8 cellular contexts compared by ENCODE assay signal in the genomic region with DNA sequence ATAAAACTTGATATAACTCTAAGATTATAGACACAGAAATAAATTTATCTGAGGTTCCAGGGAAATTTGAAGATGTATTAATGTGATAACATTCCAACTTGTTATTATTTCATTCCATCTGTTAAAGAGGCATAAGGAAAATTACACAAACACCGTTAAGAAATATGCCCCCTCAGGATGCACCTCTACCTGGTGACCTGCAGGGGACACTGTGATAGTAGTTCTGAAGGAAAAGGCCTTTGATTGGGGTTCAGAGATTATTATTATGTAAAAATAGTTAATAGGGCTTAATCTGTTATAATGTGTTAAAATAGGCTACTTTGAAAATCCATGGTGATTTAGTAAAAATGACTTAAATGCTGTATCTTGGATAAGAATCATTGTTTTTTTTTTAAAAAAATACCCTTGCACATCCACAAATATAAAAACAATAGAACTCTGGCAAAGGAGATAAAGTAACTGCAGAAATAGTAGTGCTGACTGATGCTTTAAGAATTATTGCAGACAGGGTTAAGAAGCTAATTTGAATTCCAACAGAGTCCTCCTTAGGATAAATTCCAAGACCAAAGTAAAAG. TPM values are rescaled to one million over a fixed set of nuclear protein-coding genes. Genes with fewer than 3 reads are reported as not detected.
A peak's percentile ranks its signal among the peaks of the same experiment; 100 is the strongest.
DNase-seq lines count a peak whose midpoint lies in the region; ATAC-seq and TF ChIP-seq lines count a peak whose summit lies in the region.

No MANE protein-coding gene starts in this region.

- no peak overlapping the region for H2BK5ac ChIP-seq in mesendoderm (ENCODE audit: low read length)

- intact Hi-C loops in activated CD4-positive, alpha-beta T cell treated with anti-CD3 and anti-CD28 coated beads, Interleukin-2, amount 10 ng/mL, durations not matched to agents 24 days and 14 days (cut with micrococcal nuclease) = loop anchor here (1.0 kb wide), 1 partner anchor 149 kb away; no protein-coding TSS in a partner anchor
- intact Hi-C loops in MCF 10A (cut with micrococcal nuclease) = loop anchor here (1.0 kb wide), 1 partner anchor 149 kb away; no protein-coding TSS in a partner anchor
- intact Hi-C loops in ovary (cut with DNase I) = no loop called here

- no peak overlapping the region for H2AK5ac ChIP-seq in mesendoderm (ENCODE audit: low read length)

- peak; percentile 71 for DNase-seq in activated CD4-positive, alpha-beta T cell treated with anti-CD3 and anti-CD28 coated beads, Interleukin-2, amount 10 ng/mL, durations not matched to agents 24 days and 14 days
- no peak for DNase-seq in activated CD4-positive, alpha-beta T cell treated with anti-CD3 and anti-CD28 coated beads, Interleukin-2, amount 50 U/mL, for 1 hour
- DNase-seq in MCF 10A (ENCODE audit: unreplicated experiment) (peak; percentile 55), mesendoderm (peak; percentile 36), ovary (no peak)
- DNase-seq in stimulated activated CD4-positive, alpha-beta T cell treated with anti-CD3 and anti-CD28 coated beads, Interleukin-1b, Interleukin-23, amount 100 ng/mL, for 48 hours = no peak

- H4K5ac ChIP-seq in mesendoderm (ENCODE audit: low read length) = no peak overlapping the region

- CTCF ChIA-PET in MCF 10A (lab: Yijun Ruan, JAX) = interaction anchor here (0.7 to 3.8 kb wide), 10 partner anchors 8 to 556 kb away, joined by 3 to 49 read pairs (median 4); no protein-coding TSS in a partner anchor

- H3K27me3 ChIP-seq in mesendoderm (ENCODE audit: insufficient read depth, low read length, poor library complexity) (no peaks in the 10 kb centered on the region), ovary (no peaks in the 10 kb centered on the region)

- H3K56ac ChIP-seq in mesendoderm (ENCODE audit: low read length) = no peak overlapping the region

- H2BK15ac ChIP-seq in mesendoderm (replicated peaks; ENCODE audit: low read depth) = no peak overlapping the region

- no peaks in the 10 kb centered on the region for H3K9me3 Mint-ChIP-seq in activated CD4-positive, alpha-beta T cell treated with anti-CD3 and anti-CD28 coated beads, Interleukin-2, amount 10 ng/mL, durations not matched to agents 24 days and 14 days
- no peaks in the 10 kb centered on the region for H3K9me3 Mint-ChIP-seq in MCF 10A (ENCODE audit: unreplicated experiment)

- H3K27ac ChIP-seq in mesendoderm (ENCODE audit: low read depth, low read length) (no peak overlapping the region), ovary (no peak overlapping the region)

- no peaks in the 10 kb centered on the region for H3K9me3 ChIP-seq in ovary

- TF ChIP-seq POLR2A in ovary (IDR thresholded peaks at IDR 0.05) = no peak

- H2BK120ac ChIP-seq in mesendoderm (ENCODE audit: low read depth, low read length) = no peak overlapping the region

- H3K27me3 Mint-ChIP-seq in activated CD4-positive, alpha-beta T cell treated with anti-CD3 and anti-CD28 coated beads, Interleukin-2, amount 10 ng/mL, durations not matched to agents 24 days and 14 days = peaks cover 3% of the 10 kb centered on the region
- H3K27me3 Mint-ChIP-seq in MCF 10A (ENCODE audit: insufficient read depth, unreplicated experiment) = no peaks in the 10 kb centered on the region

- no peak overlapping the region for H3K23ac ChIP-seq in mesendoderm (ENCODE audit: low read length)

- TF ChIP-seq CTCF in LNCAP (IDR thresholded peaks at IDR 0.05) = peak; percentile 91
- peak; percentile 74 for TF ChIP-seq CTCF in MCF 10A (IDR thresholded peaks at IDR 0.05; ENCODE audit: unreplicated experiment)
- no peak for TF ChIP-seq CTCF in ovary (IDR thresholded peaks at IDR 0.05)

- H3K36me3 ChIP-seq in mesendoderm (ENCODE audit: control insufficient read depth, insufficient read depth, low read length) (no peaks in the 10 kb centered on the region), ovary (no peaks in the 10 kb centered on the region)

- ATAC-seq in GM21528 (IDR thresholded peaks at IDR 0.05; ENCODE audit: low FRiP score, unreplicated experiment) = peak; percentile 80

- peaks cover 3% of the 10 kb centered on the region for H3K4me1 Mint-ChIP-seq in activated CD4-positive, alpha-beta T cell treated with anti-CD3 and anti-CD28 coated beads, Interleukin-2, amount 10 ng/mL, durations not matched to agents 24 days and 14 days
- H3K4me1 Mint-ChIP-seq in MCF 10A (ENCODE audit: insufficient read depth, unreplicated experiment) = no peaks in the 10 kb centered on the region

- POLR2A ChIA-PET in MCF 10A (lab: Yijun Ruan, JAX) = interaction anchor here (0.5 to 0.7 kb wide), 2 partner anchors 91 to 177 kb away, joined by 3 read pairs; no protein-coding TSS in a partner anchor

- H3K4me3 ChIP-seq in mesendoderm (ENCODE audit: low read length) (no peak overlapping the region), ovary (no peak overlapping the region)

- H3K79me1 ChIP-seq in mesendoderm (ENCODE audit: low read length) = no peaks in the 10 kb centered on the region

- no peak overlapping the region for H3K4me2 ChIP-seq in mesendoderm (ENCODE audit: low read length)

- TF ChIP-seq EP300 in ovary (IDR thresholded peaks at IDR 0.05) = no peak

- H3K36me3 Mint-ChIP-seq in activated CD4-positive, alpha-beta T cell treated with anti-CD3 and anti-CD28 coated beads, Interleukin-2, amount 10 ng/mL, durations not matched to agents 24 days and 14 days (ENCODE audit: low read depth) = no peaks in the 10 kb centered on the region
- no peaks in the 10 kb centered on the region for H3K36me3 Mint-ChIP-seq in MCF 10A (ENCODE audit: insufficient read depth, unreplicated experiment)

- no peak overlapping the region for H3K4ac ChIP-seq in mesendoderm (ENCODE audit: low read depth, low read length)

- no peak overlapping the region for H3K9ac ChIP-seq in mesendoderm (ENCODE audit: low read length)

- no peak overlapping the region for H3K4me3 Mint-ChIP-seq in activated CD4-positive, alpha-beta T cell treated with anti-CD3 and anti-CD28 coated beads, Interleukin-2, amount 10 ng/mL, durations not matched to agents 24 days and 14 days
- no peak overlapping the region for H3K4me3 Mint-ChIP-seq in MCF 10A (ENCODE audit: unreplicated experiment)

- no peaks in the 10 kb centered on the region for H3K4me1 ChIP-seq in mesendoderm (ENCODE audit: control insufficient read depth, low read depth, low read length)
- no peaks in the 10 kb centered on the region for H3K4me1 ChIP-seq in ovary (ENCODE audit: insufficient read depth)

- no CpG with 5 or more reads among the region's 1 CpG for WGBS in mesendoderm (ENCODE audit: extremely low coverage, insufficient coverage, low lambda C conversion rate)
- 1 to 3% (median 1%) methylated on average over 1 of the region's 1 CpG for WGBS in ovary, 3 donors

- no peaks in the 10 kb centered on the region for H3K79me2 ChIP-seq in mesendoderm (ENCODE audit: control insufficient read depth, insufficient read depth, low read length)

- H3K18ac ChIP-seq in mesendoderm (ENCODE audit: low read length) = no peak overlapping the region

- H3K27ac Mint-ChIP-seq in activated CD4-positive, alpha-beta T cell treated with anti-CD3 and anti-CD28 coated beads, Interleukin-2, amount 10 ng/mL, durations not matched to agents 24 days and 14 days = no peak overlapping the region
- H3K27ac Mint-ChIP-seq in MCF 10A (ENCODE audit: low read depth, unreplicated experiment) = no peak overlapping the region

- no peak overlapping the region for H4K8ac ChIP-seq in mesendoderm (ENCODE audit: low read depth, low read length)

- BruUV-seq in MCF 10A (replicated peaks; lab: Mats Ljungman, UMichigan) = no TSS peak

RNA-seq across cellular contexts. Expression of a gene that starts 6.1 kb away (rescaled TPM):
- 10.4 and 12.0 TPM in 2 replicates for total RNA-seq in activated CD4-positive, alpha-beta T cell treated with anti-CD3 and anti-CD28 coated beads, Interleukin-2, amount 10 ng/mL, durations not matched to agents 24 days and 14 days
- total RNA-seq in MCF 10A (2022) (5.7 and 7.3 TPM in 2 replicates), ovary (10 to 100 TPM; 14.5 to 43.1 (median 33.8) TPM)
- 13.9 TPM for polyA plus RNA-seq in mesendoderm (2013, experiment 1 of 2)
- 12.9 TPM for polyA plus RNA-seq in mesendoderm (2013, experiment 2 of 2)
- 10 to 100 TPM; 23.5 to 25.7 TPM for polyA plus RNA-seq in ovary

RNA-seq across cellular contexts. Expression of a gene that starts 35.1 kb away (rescaled TPM):
- 83.9 and 86.6 TPM in 2 replicates for total RNA-seq in activated CD4-positive, alpha-beta T cell treated with anti-CD3 and anti-CD28 coated beads, Interleukin-2, amount 10 ng/mL, durations not matched to agents 24 days and 14 days
- 93.0 and 106 TPM in 2 replicates for total RNA-seq in MCF 10A (2022)
- 218 TPM for polyA plus RNA-seq in mesendoderm (2013, experiment 1 of 2)
- polyA plus RNA-seq in mesendoderm (2013, experiment 2 of 2) = 211 TPM
- total RNA-seq in ovary = 10 to 100 TPM; 13.0 to 47.5 (median 35.7) TPM
- polyA plus RNA-seq in ovary = 10 to 100 TPM; 18.5 to 46.5 TPM

RNA-seq across cellular contexts. Expression of a gene that starts 35.3 kb away (rescaled TPM):
- total RNA-seq in activated CD4-positive, alpha-beta T cell treated with anti-CD3 and anti-CD28 coated beads, Interleukin-2, amount 10 ng/mL, durations not matched to agents 24 days and 14 days = 9.1 and 11.4 TPM in 2 replicates
- total RNA-seq in MCF 10A (2022) (12.8 and 14.4 TPM in 2 replicates), ovary (10 to 100 TPM; 17.2 to 30.8 (median 22.7) TPM)
- polyA plus RNA-seq in mesendoderm (2013, experiment 1 of 2) = 7.2 TPM
- 7.4 TPM for polyA plus RNA-seq in mesendoderm (2013, experiment 2 of 2)
- 10 to 100 TPM; 15.5 to 19.1 TPM for polyA plus RNA-seq in ovary

RNA-seq across cellular contexts. Expression of a gene that starts 44.9 kb away (rescaled TPM):
- total RNA-seq in activated CD4-positive, alpha-beta T cell treated with anti-CD3 and anti-CD28 coated beads, Interleukin-2, amount 10 ng/mL, durations not matched to agents 24 days and 14 days = 3.6 and 3.7 TPM in 2 replicates
- total RNA-seq in MCF 10A (2022) (0.30 and 0.56 TPM in 2 replicates), ovary (10 to 100 TPM in 6 of 7 donors, 1 to 10 TPM in 1; 9.0 to 23.1 (median 14.9) TPM)
- polyA plus RNA-seq in mesendoderm (2013, experiment 1 of 2) = 1.2 TPM
- 1.2 TPM for polyA plus RNA-seq in mesendoderm (2013, experiment 2 of 2)
- 10 to 100 TPM; 13.6 to 23.2 TPM for polyA plus RNA-seq in ovary

Comparison
In these comparisons a context has a peak if more than half of its experiments do, and no peak if none do; other contexts are left out.
1. DNase-seq: peak in activated CD4-positive, alpha-beta T cell treated with anti-CD3 and anti-CD28 coated beads, Interleukin-2, amount 10 ng/mL, durations not matched to agents 24 days and 14 days (single experiment), MCF 10A (single experiment) and mesendoderm (single experiment); none in activated CD4-positive, alpha-beta T cell treated with anti-CD3 and anti-CD28 coated beads, Interleukin-2, amount 50 U/mL, for 1 hour (single experiment), ovary (0 of 5) and stimulated activated CD4-positive, alpha-beta T cell treated with anti-CD3 and anti-CD28 coated beads, Interleukin-1b, Interleukin-23, amount 100 ng/mL, for 48 hours (single experiment).
2. CTCF ChIP-seq: peak in LNCAP (single experiment) and MCF 10A (single experiment); none in ovary (0 of 3).
3. intact Hi-C loops: an anchor here in activated CD4-positive, alpha-beta T cell treated with anti-CD3 and anti-CD28 coated beads, Interleukin-2, amount 10 ng/mL, durations not matched to agents 24 days and 14 days (1.0 kb wide) and MCF 10A (1.0 kb wide); none called in ovary.